In the genomic region with DNA sequence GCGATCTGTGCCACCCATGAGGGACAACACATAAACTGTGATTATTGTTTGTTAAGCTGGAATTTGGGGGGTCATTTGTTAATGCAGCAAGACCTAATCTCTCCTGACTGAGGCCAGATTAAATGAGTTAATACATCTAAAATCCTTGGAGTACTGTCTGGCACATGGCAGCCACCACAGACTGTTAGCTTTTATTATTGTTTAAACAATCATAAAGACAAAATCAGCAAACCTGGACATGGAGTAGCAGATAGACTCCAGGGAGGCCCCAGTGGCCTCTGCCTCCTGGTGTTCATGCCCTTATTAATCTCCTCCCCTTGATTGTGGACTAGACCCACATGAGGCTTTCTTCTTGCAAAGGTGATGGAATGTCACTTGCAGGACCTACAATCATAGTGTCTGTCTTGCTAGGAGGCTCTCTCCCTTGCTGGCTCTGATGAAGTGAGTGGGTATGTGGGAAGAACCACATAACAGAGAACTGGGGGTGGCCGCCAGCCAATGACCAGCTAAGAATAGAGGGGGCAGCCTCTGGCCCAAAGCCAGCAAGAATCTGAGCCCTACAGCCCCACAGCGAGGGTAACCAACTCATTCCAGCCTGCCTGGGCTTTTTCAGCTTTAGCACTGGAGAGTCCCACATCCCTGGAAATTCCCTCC, we compare ENCODE assay signal across 17 cellular contexts.
DNase-seq lines count a peak whose midpoint lies in the region; ATAC-seq and TF ChIP-seq lines count a peak whose summit lies in the region.
"Had no signal": no experiment of that assay in that cellular context is flagged by ENCODE, and none has a peak within 500 bp of the region (broad histone marks: within the 10 kb centered on the region; RNA-seq: fewer than 3 reads in every experiment).

No MANE protein-coding gene starts in this region.

- H3K4me1 ChIP-seq in neural progenitor cell, result peaks cover 4% of the 10 kb centered on the region

- H3K4me3 Mint-ChIP-seq in neural progenitor cell, result no peak overlapping the region
- H3K4me3 Mint-ChIP-seq: CD8-positive, alpha-beta T cell had no signal

- no peaks in the 10 kb centered on the region for H3K9me3 ChIP-seq in neural progenitor cell (ENCODE audit: low read depth)

- TF ChIP-seq CTCF in dorsolateral prefrontal cortex (IDR thresholded peaks at IDR 0.05 in 54 of 56, conservative IDR thresholded peaks at IDR 0.05 in 2 of 56; ENCODE audit: low read depth in 1 of 56, partially characterized antibody in 56 of 56), result no peak
- no peak for TF ChIP-seq CTCF in neural progenitor cell (IDR thresholded peaks at IDR 0.05)

- in situ Hi-C loops in ACHN (cut with HindIII; ENCODE audit: low pct_ligation_motif_present, low pct_unique_long_range_greater_than_20kb, low sequenced_read_pairs), result no loop called here

- H3K27me3 ChIP-seq in dorsolateral prefrontal cortex (no peaks in the 10 kb centered on the region), neural progenitor cell (no peaks in the 10 kb centered on the region)

- intact Hi-C loops in left ventricle myocardium superior (cut with micrococcal nuclease), result no loop called here
- intact Hi-C loops in Right ventricle myocardium superior (cut with DNase I), result no loop called here
- intact Hi-C loops in dorsolateral prefrontal cortex (cut with DNase I), result no loop called here

- H3K27ac Mint-ChIP-seq in neural progenitor cell, result peak overlapping the region; percentile 47
- H3K27ac Mint-ChIP-seq: CD8-positive, alpha-beta T cell had no signal

- H4K20me1 ChIP-seq in neural progenitor cell (ENCODE audit: low read depth), result no peaks in the 10 kb centered on the region

- H3F3A ChIP-seq in neural progenitor cell (ENCODE audit: low read depth), result no peaks in the 10 kb centered on the region

- no peaks in the 10 kb centered on the region for H3K36me3 ChIP-seq in neural progenitor cell

- H2AFZ ChIP-seq in neural progenitor cell (replicated peaks), result no peak overlapping the region

- H3K27me3 Mint-ChIP-seq in neural progenitor cell (ENCODE audit: insufficient read depth, low read depth), result peaks cover 16% of the 10 kb centered on the region
- H3K27me3 Mint-ChIP-seq: type B pancreatic cell had no signal

- no peak overlapping the region for H3K9ac ChIP-seq in neural progenitor cell

- peaks cover 5% of the 10 kb centered on the region for H3K9me3 Mint-ChIP-seq in neural progenitor cell
- H3K9me3 Mint-ChIP-seq: CD8-positive, alpha-beta T cell; type B pancreatic cell had no signal

- DNase-seq in left ventricle myocardium superior (peak; percentile 30), Right ventricle myocardium superior (no peak), dorsolateral prefrontal cortex (no peak), neural progenitor cell (ENCODE audit: low spot score) (no peak), cerebellar cortex (ENCODE audit: low spot score) (no peak), cerebellum (ENCODE audit: low spot score) (no peak), ACHN (no peak)
- DNase-seq: activated CD4-positive, alpha-beta T cell treated with anti-CD3 and anti-CD28 coated beads for 1 hour; activated effector memory CD4-positive, alpha-beta T cell treated with Interleukin-2 at 50 U/mL for 16 hours; CD8-positive, alpha-beta T cell; head of caudate nucleus; Kasumi-1; NCI-H2171 treated with DMSO at 0.1 percent for 48 hours; NK-92 treated with Interleukin-12 subunit alpha and Interleukin-12 subunit beta, amount 100 ng/mL, for 24 hours had no signal

- H3K27ac ChIP-seq in dorsolateral prefrontal cortex (peak overlapping the region in 36 of 59 donors; percentile 7 to 85 (median 72)), neural progenitor cell (no peak overlapping the region)

- H3K4me1 Mint-ChIP-seq in neural progenitor cell, result peaks cover 37% of the 10 kb centered on the region

- no peak overlapping the region for H3K4me3 ChIP-seq in dorsolateral prefrontal cortex
- no peak overlapping the region for H3K4me3 ChIP-seq in neural progenitor cell
- H3K4me3 ChIP-seq: coronary artery had no signal

- no peaks in the 10 kb centered on the region for H3K36me3 Mint-ChIP-seq in neural progenitor cell
- H3K36me3 Mint-ChIP-seq: CD8-positive, alpha-beta T cell; type B pancreatic cell had no signal

- ATAC-seq in left ventricle myocardium superior (no peak), Right ventricle myocardium superior (ENCODE audit: poor library complexity) (no peak), GM18868 (IDR thresholded peaks at IDR 0.05; ENCODE audit: unreplicated experiment) (no peak)
- ATAC-seq: CD8-positive, alpha-beta T cell had no signal

- no peak overlapping the region for H3K4me2 ChIP-seq in neural progenitor cell

- no peaks in the 10 kb centered on the region for H3K79me2 ChIP-seq in neural progenitor cell (ENCODE audit: low read depth)
